28 cellular contexts compared by ENCODE assay signal in genomic region chr5:153755913-153756500, GRCh38.
"Had no signal": no experiment of that assay in that cellular context is flagged by ENCODE, and none has a peak within 500 bp of the region (broad histone marks: within the 10 kb centered on the region; RNA-seq: fewer than 3 reads in every experiment).

No MANE protein-coding gene starts in this region.

- H3K4me1 Mint-ChIP-seq: activated naive CD4-positive, alpha-beta T cell treated with anti-CD3 and anti-CD28 coated beads, Interleukin-2, amount 50 U/mL, for 24 hours; activated naive CD8-positive, alpha-beta T cell treated with anti-CD3 and anti-CD28 coated beads, Interleukin-2, amount 10 ng/mL, durations not matched to agents 7 days and 5 days; central memory CD8-positive, alpha-beta T cell had no signal

- H3K36me3 Mint-ChIP-seq: activated naive CD4-positive, alpha-beta T cell treated with anti-CD3 and anti-CD28 coated beads, Interleukin-2, amount 50 U/mL, for 24 hours; activated naive CD8-positive, alpha-beta T cell treated with anti-CD3 and anti-CD28 coated beads, Interleukin-2, amount 10 ng/mL, durations not matched to agents 7 days and 5 days had no signal

- H3K9me3 Mint-ChIP-seq: activated CD8-positive, alpha-beta T cell treated with anti-CD3 and anti-CD28 coated beads for 36 hours; activated T-helper 2 cell treated with anti-CD3 and anti-CD28 coated beads, Interferon-gamma antibody, Interleukin-2, Interleukin-4, amounts not matched to agents 10 μg/mL and 5 μg/mL and 100 μg/mL, durations not matched to agents 14 hours and 24 hours and 36 hours had no signal

- DNase-seq: activated CD4-positive, alpha-beta T cell treated with anti-CD3 and anti-CD28 coated beads for 1 hour; activated CD4-positive, alpha-beta T cell treated with anti-CD3 and anti-CD28 coated beads for 48 hours; activated CD4-positive, CD25-positive, alpha-beta regulatory T cell; activated CD8-positive, alpha-beta T cell treated with anti-CD3 and anti-CD28 coated beads for 36 hours; activated gamma-delta T cell; activated naive CD4-positive, alpha-beta T cell treated with Interleukin-2 at 50 U/mL for 16 hours; activated naive CD8-positive, alpha-beta T cell treated with anti-CD3 and anti-CD28 coated beads, Interleukin-2, amount 10 ng/mL, durations not matched to agents 7 days and 5 days; activated T-cell treated with anti-CD3 and anti-CD28 coated beads, Interleukin-2, amount 50 U/mL, for 24 hours; amygdala; NCI-H1105; NCI-H1436 treated with DMSO at 0.1 percent for 48 hours; NCI-H2029; NCI-H345; NCI-H748 treated with DMSO at 0.1 percent for 48 hours; NK-92 treated with Interleukin-12 subunit alpha and Interleukin-12 subunit beta, amount 100 ng/mL, for 24 hours; PC-3; Peyer's patch; Right ventricle myocardium superior; RPMI8226; T-helper 1 cell; T-helper 2 cell; T-helper 9 cell; WERI-Rb-1 had no signal

- ATAC-seq: activated CD8-positive, alpha-beta T cell treated with anti-CD3 and anti-CD28 coated beads for 36 hours; PC-3 had no signal

- H3K4me3 ChIP-seq: ascending aorta, cardiac muscle cell, Peyer's patch had no signal

- H3K4me3 Mint-ChIP-seq: activated CD8-positive, alpha-beta T cell treated with anti-CD3 and anti-CD28 coated beads for 36 hours; activated naive CD4-positive, alpha-beta T cell treated with anti-CD3 and anti-CD28 coated beads, Interleukin-2, amount 50 U/mL, for 24 hours; activated naive CD8-positive, alpha-beta T cell treated with anti-CD3 and anti-CD28 coated beads, Interleukin-2, amount 10 ng/mL, durations not matched to agents 7 days and 5 days; activated T-cell treated with anti-CD3 and anti-CD28 coated beads, Interleukin-2, amount 50 U/mL, for 24 hours; central memory CD8-positive, alpha-beta T cell had no signal

- H3K27me3 Mint-ChIP-seq: activated CD8-positive, alpha-beta T cell treated with anti-CD3 and anti-CD28 coated beads for 36 hours; activated naive CD4-positive, alpha-beta T cell treated with anti-CD3 and anti-CD28 coated beads, Interleukin-2, amount 50 U/mL, for 24 hours; activated naive CD8-positive, alpha-beta T cell treated with anti-CD3 and anti-CD28 coated beads, Interleukin-2, amount 10 ng/mL, durations not matched to agents 7 days and 5 days; activated T-cell treated with anti-CD3 and anti-CD28 coated beads, Interleukin-2, amount 50 U/mL, for 24 hours had no signal

- H3K27ac Mint-ChIP-seq: activated CD8-positive, alpha-beta T cell treated with anti-CD3 and anti-CD28 coated beads for 36 hours; activated naive CD4-positive, alpha-beta T cell treated with anti-CD3 and anti-CD28 coated beads, Interleukin-2, amount 50 U/mL, for 24 hours; activated naive CD8-positive, alpha-beta T cell treated with anti-CD3 and anti-CD28 coated beads, Interleukin-2, amount 10 ng/mL, durations not matched to agents 7 days and 5 days; activated T-cell treated with anti-CD3 and anti-CD28 coated beads, Interleukin-2, amount 50 U/mL, for 24 hours; activated T-helper 2 cell treated with anti-CD3 and anti-CD28 coated beads, Interferon-gamma antibody, Interleukin-2, Interleukin-4, amounts not matched to agents 10 μg/mL and 5 μg/mL and 100 μg/mL, durations not matched to agents 14 hours and 24 hours and 36 hours had no signal
